ENCODE assay signal across 9 cellular contexts in genomic region chr7:141649137-141649864, GRCh38. TPM values are rescaled to one million over a fixed set of nuclear protein-coding genes. Genes with fewer than 3 reads are reported as not detected.
A peak's percentile ranks its signal among the peaks of the same experiment; 100 is the strongest.
DNase-seq lines count a peak whose midpoint lies in the region; ATAC-seq and TF ChIP-seq lines count a peak whose summit lies in the region.
"Had no signal": no experiment of that assay in that cellular context is flagged by ENCODE, and none has a peak within 500 bp of the region (broad histone marks: within the 10 kb centered on the region; RNA-seq: fewer than 3 reads in every experiment).

No MANE protein-coding gene starts in this region.

- H3K4me1 Mint-ChIP-seq in stimulated activated naive CD8-positive, alpha-beta T cell treated with anti-CD3 and anti-CD28 coated beads, Interleukin-15, Interleukin-2, amounts not matched to agents 100 ng/mL and 50 ng/mL, for 24 hours (ENCODE audit: low read depth), result peaks cover 1% of the 10 kb centered on the region
- peaks cover under 1% of the 10 kb centered on the region for H3K4me1 Mint-ChIP-seq in stimulated activated naive CD8-positive, alpha-beta T cell treated with anti-CD3 and anti-CD28 coated beads, Interleukin-15, amount 100 ng/mL, for 72 hours

- H4K20me1 ChIP-seq in MM.1S (ENCODE audit: insufficient read depth, low read length), result no peaks in the 10 kb centered on the region

- no peak overlapping the region for H2AFZ ChIP-seq in MM.1S (ENCODE audit: low read length)

- no peak overlapping the region for H3K4me3 Mint-ChIP-seq in stimulated activated naive CD8-positive, alpha-beta T cell treated with anti-CD3 and anti-CD28 coated beads, Interleukin-15, Interleukin-2, amounts not matched to agents 100 ng/mL and 50 ng/mL, for 24 hours
- H3K4me3 Mint-ChIP-seq in stimulated activated naive CD8-positive, alpha-beta T cell treated with anti-CD3 and anti-CD28 coated beads, Interleukin-15, amount 100 ng/mL, for 72 hours, result no peak overlapping the region

- no peaks in the 10 kb centered on the region for H3K79me2 ChIP-seq in MM.1S (ENCODE audit: low read length)

- H3K9me3 Mint-ChIP-seq in stimulated activated naive CD8-positive, alpha-beta T cell treated with anti-CD3 and anti-CD28 coated beads, Interleukin-15, Interleukin-2, amounts not matched to agents 100 ng/mL and 50 ng/mL, for 24 hours, result no peaks in the 10 kb centered on the region
- no peaks in the 10 kb centered on the region for H3K9me3 Mint-ChIP-seq in stimulated activated naive CD8-positive, alpha-beta T cell treated with anti-CD3 and anti-CD28 coated beads, Interleukin-15, amount 100 ng/mL, for 72 hours

- H3K27me3 Mint-ChIP-seq in stimulated activated naive CD8-positive, alpha-beta T cell treated with anti-CD3 and anti-CD28 coated beads, Interleukin-15, Interleukin-2, amounts not matched to agents 100 ng/mL and 50 ng/mL, for 24 hours, result no peaks in the 10 kb centered on the region
- H3K27me3 Mint-ChIP-seq in stimulated activated naive CD8-positive, alpha-beta T cell treated with anti-CD3 and anti-CD28 coated beads, Interleukin-15, amount 100 ng/mL, for 72 hours, result no peaks in the 10 kb centered on the region

- no peak overlapping the region for H3K4me2 ChIP-seq in MM.1S (ENCODE audit: low read depth, low read length)

- TF ChIP-seq CTCF in MM.1S (IDR thresholded peaks at IDR 0.05; ENCODE audit: low read length), result no peak

- H3K9me3 ChIP-seq in MM.1S (replicated peaks; ENCODE audit: insufficient read depth, low read length), result no peaks in the 10 kb centered on the region

- H3F3A ChIP-seq in MM.1S (ENCODE audit: insufficient read depth, low read length), result no peaks in the 10 kb centered on the region; the same call in 1 of the 2 replicates

- H3K27ac ChIP-seq in substantia nigra (ENCODE audit: low read depth, low read length, poor library complexity, severe bottlenecking) (no peak overlapping the region), MM.1S (ENCODE audit: low read length) (no peak overlapping the region)
- H3K27ac ChIP-seq: C4-2B had no signal

- no peak overlapping the region for H3K9ac ChIP-seq in MM.1S (ENCODE audit: low read length)

- DNase-seq in stimulated activated naive CD8-positive, alpha-beta T cell treated with anti-CD3 and anti-CD28 coated beads, Interleukin-15, amount 100 ng/mL, for 72 hours, result no peak
- DNase-seq in germinal center (ENCODE audit: low spot score) (peak; percentile 39), left colon (no peak), substantia nigra (lab: John Stamatoyannopoulos, UW) (no peak), MM.1S (no peak)
- no peak for DNase-seq in central memory CD4-positive, alpha-beta T cell

- H3K4me1 ChIP-seq in MM.1S (ENCODE audit: low read length), result no peaks in the 10 kb centered on the region

- H3K36me3 Mint-ChIP-seq in stimulated activated naive CD8-positive, alpha-beta T cell treated with anti-CD3 and anti-CD28 coated beads, Interleukin-15, Interleukin-2, amounts not matched to agents 100 ng/mL and 50 ng/mL, for 24 hours (ENCODE audit: low read depth), result peaks cover 56% of the 10 kb centered on the region

- intact Hi-C loops in left colon (cut with DNase I, micrococcal nuclease), result no loop called here

- H3K27ac Mint-ChIP-seq in stimulated activated naive CD8-positive, alpha-beta T cell treated with anti-CD3 and anti-CD28 coated beads, Interleukin-15, Interleukin-2, amounts not matched to agents 100 ng/mL and 50 ng/mL, for 24 hours, result peak overlapping the region; percentile 8
- H3K27ac Mint-ChIP-seq in stimulated activated naive CD8-positive, alpha-beta T cell treated with anti-CD3 and anti-CD28 coated beads, Interleukin-15, amount 100 ng/mL, for 72 hours, result peak overlapping the region in 1 of 2 donors; percentile 87

- no peaks in the 10 kb centered on the region; the same call in 1 of the 2 replicates for H3K36me3 ChIP-seq in MM.1S (replicated peaks; ENCODE audit: insufficient read depth, low read length)

- H3K27me3 ChIP-seq in MM.1S (replicated peaks; ENCODE audit: insufficient read depth, low read length), result no peaks in the 10 kb centered on the region

- no peaks in the 10 kb centered on the region for H3K9me2 ChIP-seq in MM.1S (replicated peaks; ENCODE audit: insufficient read depth, low read length)

- ATAC-seq in stimulated activated naive CD8-positive, alpha-beta T cell treated with anti-CD3 and anti-CD28 coated beads, Interleukin-15, amount 100 ng/mL, for 72 hours, result no peak
- ATAC-seq in HG03457 (IDR thresholded peaks at IDR 0.05; ENCODE audit: unreplicated experiment) (peak; percentile 44), left colon (no peak)

- H3K4me3 ChIP-seq in MM.1S (ENCODE audit: low read length), result no peak overlapping the region

RNA-seq across cellular contexts. Expression of gene DENND11, which starts 52.7 kb away (rescaled TPM):
- total RNA-seq in left colon, result 10 to 100 TPM; 31.7 to 37.6 TPM

RNA-seq across cellular contexts. Expression of gene WEE2, which starts 58.9 kb away (rescaled TPM):
- not detected for total RNA-seq in left colon
